In the genomic region with DNA sequence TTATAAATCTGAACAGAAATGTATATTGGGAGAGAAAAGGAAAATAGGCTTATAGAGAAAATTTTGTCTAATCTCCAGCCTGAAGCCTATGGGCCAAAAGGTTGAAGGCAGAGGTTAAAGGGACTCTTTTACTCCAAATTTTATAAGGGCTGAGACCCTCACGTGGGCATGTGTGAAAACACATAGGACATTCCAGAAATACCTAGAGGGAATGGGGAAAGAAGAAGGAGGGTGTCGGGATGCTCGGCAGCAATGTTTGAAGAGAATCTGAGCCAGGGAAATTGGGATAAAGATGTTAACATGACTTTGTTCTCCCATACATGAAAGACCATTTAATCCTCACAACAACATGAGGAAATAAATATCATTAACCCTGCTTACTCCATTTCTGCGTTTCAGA, we compare ENCODE assay signal across 27 cellular contexts.
"Had no signal": no experiment of that assay in that cellular context is flagged by ENCODE, and none has a peak within 500 bp of the region (broad histone marks: within the 10 kb centered on the region; RNA-seq: fewer than 3 reads in every experiment).

No MANE protein-coding gene starts in this region.

- H3K27me3 ChIP-seq: ovary, right atrium auricular region, right lobe of liver, testis, thyroid gland, transverse colon, upper lobe of right lung had no signal

- ATAC-seq: left colon; mucosa of descending colon; naive thymus-derived CD4-positive, alpha-beta T cell; natural killer cell treated with Interleukin-12 subunit alpha and Interleukin-12 subunit beta and Interleukin-15 and Interleukin-18, amount 100 ng/mL, for 72 hours; right lobe of liver; stimulated activated memory B cell treated with anti-CD40 and anti-IgM and Interleukin-4, amounts not matched to agents 10 μg/mL and 1 μg/mL and 100 μg/mL, for 72 hours; stimulated activated naive CD8-positive, alpha-beta T cell treated with anti-CD3 and anti-CD28 coated beads, Interleukin-15, amount 100 ng/mL, for 72 hours; upper lobe of right lung had no signal

- H3K36me3 ChIP-seq: left ventricle myocardium inferior, ovary, right atrium auricular region, right lobe of liver, thyroid gland, transverse colon, upper lobe of right lung had no signal

- H3K4me3 ChIP-seq: left ventricle myocardium inferior, lung, mucosa of descending colon, ovary, right atrium auricular region, right lobe of liver, smooth muscle cell, testis, thyroid gland, transverse colon, upper lobe of right lung had no signal

- FAIRE-seq: islet of Langerhans, kidney, urothelium cell line had no signal

- H3K27ac ChIP-seq: left ventricle myocardium inferior, ovary, right atrium auricular region, right lobe of liver, testis, thyroid gland, transverse colon, upper lobe of right lung had no signal

- DNase-seq: hippocampal formation; immature natural killer cell; kidney; left colon; left ventricle myocardium inferior; midbrain; mucosa of descending colon; naive thymus-derived CD4-positive, alpha-beta T cell; ovary; right lobe of liver; stimulated activated CD4-positive, alpha-beta T cell treated with anti-CD3 and anti-CD28 coated beads, Interleukin-1b, Interleukin-23, amount 100 ng/mL, for 48 hours; stimulated activated CD4-positive, alpha-beta T cell treated with anti-CD3 and anti-CD28 coated beads, Interleukin-2, amount 100 ng/mL, for 48 hours; stimulated activated CD4-positive, alpha-beta T cell treated with anti-CD3 and anti-CD28 coated beads, Interleukin-4, amount 100 ng/mL, for 4 hours; stimulated activated CD8-positive, alpha-beta memory T cell treated with anti-CD3 and anti-CD28 coated beads, Interleukin-4, amount 100 ng/mL, for 48 hours; stimulated activated naive CD4-positive, alpha-beta T cell treated with Interleukin-2 at 50 U/mL for 16 hours; stimulated activated naive CD8-positive, alpha-beta T cell treated with anti-CD3 and anti-CD28 coated beads, Interleukin-15, amount 100 ng/mL, for 72 hours; testis; thyroid gland; transverse colon; upper lobe of right lung had no signal

- H3K4me2 ChIP-seq: smooth muscle cell had no signal

- H3K9me3 ChIP-seq: left ventricle myocardium inferior, mucosa of descending colon, ovary, right atrium auricular region, right lobe of liver, testis, thyroid gland, transverse colon, upper lobe of right lung had no signal

- H3K4me1 ChIP-seq: right atrium auricular region, testis, thyroid gland, upper lobe of right lung had no signal
